ENCODE assay signal across 9 cellular contexts in the genomic region with DNA sequence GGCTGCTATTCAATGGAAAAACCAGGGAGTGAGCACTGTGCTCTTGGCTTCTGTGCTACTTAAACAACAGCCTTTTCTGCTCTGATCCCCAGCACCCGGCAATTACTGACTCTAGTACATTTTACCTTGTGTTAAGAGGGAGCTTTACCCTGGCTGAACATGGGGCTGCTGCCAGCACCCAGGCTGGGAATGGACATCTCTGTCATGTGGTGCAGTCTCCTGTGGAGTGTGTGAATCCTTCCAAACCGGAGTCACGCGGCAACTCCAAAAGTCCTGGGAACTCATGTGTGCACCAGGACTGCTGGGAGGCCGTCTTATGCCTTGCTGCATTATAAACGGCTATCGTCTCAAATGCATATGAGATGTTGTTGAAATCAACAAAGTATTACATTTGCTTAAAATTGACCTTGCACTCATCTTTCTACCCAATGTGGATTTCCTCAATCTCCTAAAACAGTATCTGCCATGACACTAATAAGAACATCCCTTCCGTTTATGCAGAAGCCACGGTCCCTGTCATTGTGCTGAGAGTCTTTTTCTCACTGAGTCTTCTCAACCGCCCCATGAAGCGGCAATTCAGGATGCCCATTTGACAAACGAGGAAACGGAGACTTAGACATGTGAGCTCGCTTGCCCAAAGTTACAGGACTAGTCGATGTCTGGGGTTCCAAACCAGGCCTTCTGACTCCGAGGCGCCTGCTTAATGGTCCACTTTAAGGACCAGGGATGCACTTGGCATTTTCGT. TPM values are rescaled to one million over a fixed set of nuclear protein-coding genes. Genes with fewer than 3 reads are reported as not detected.
DNase-seq lines count a peak whose midpoint lies in the region; ATAC-seq, FAIRE-seq and TF ChIP-seq lines count a peak whose summit lies in the region.
"Had no signal": no experiment of that assay in that cellular context is flagged by ENCODE, and none has a peak within 500 bp of the region (broad histone marks: within the 10 kb centered on the region; RNA-seq: fewer than 3 reads in every experiment).

No MANE protein-coding gene starts in this region.

- H3K27ac Mint-ChIP-seq in CD8-positive, alpha-beta memory T cell, result peak overlapping the region in 1 of 8 donors; percentile 66
- H3K27ac Mint-ChIP-seq: activated naive CD4-positive, alpha-beta T cell treated with anti-CD3 and anti-CD28 coated beads, Interleukin-2, amount 50 U/mL, for 24 hours had no signal

- H3K4me3 ChIP-seq in CD8-positive, alpha-beta memory T cell (ENCODE audit: low read length), result peak overlapping the region; percentile 57
- H3K4me3 ChIP-seq in fibroblast of mammary gland (ENCODE audit: control insufficient read depth, low read depth, low read length), result peak overlapping the region; percentile 54
- peak overlapping the region; percentile 74 for H3K4me3 ChIP-seq in ovary

- H3K36me3 Mint-ChIP-seq in CD8-positive, alpha-beta memory T cell, result peaks cover 0 to 4% (median 0%) of the 10 kb centered on the region in 3 donors
- H3K36me3 Mint-ChIP-seq: activated naive CD4-positive, alpha-beta T cell treated with anti-CD3 and anti-CD28 coated beads, Interleukin-2, amount 50 U/mL, for 24 hours had no signal

- no peaks in the 10 kb centered on the region for H3K36me3 ChIP-seq in CD8-positive, alpha-beta memory T cell (ENCODE audit: insufficient read depth, low read length)
- no peaks in the 10 kb centered on the region for H3K36me3 ChIP-seq in ovary

- peaks cover 5% of the 10 kb centered on the region for H3K27me3 ChIP-seq in CD8-positive, alpha-beta memory T cell (ENCODE audit: insufficient read depth, low read length, poor library complexity, severe bottlenecking)
- no peaks in the 10 kb centered on the region for H3K27me3 ChIP-seq in ovary

- no peaks in the 10 kb centered on the region for H3K9me3 Mint-ChIP-seq in CD8-positive, alpha-beta memory T cell
- H3K9me3 Mint-ChIP-seq: activated naive CD4-positive, alpha-beta T cell treated with anti-CD3 and anti-CD28 coated beads, Interleukin-2, amount 50 U/mL, for 24 hours had no signal

- no peak for ATAC-seq in GM21447 (IDR thresholded peaks at IDR 0.05; ENCODE audit: unreplicated experiment)

- DNase-seq in CD8-positive, alpha-beta memory T cell, result no peak
- no peak for DNase-seq in RWPE1 (ENCODE audit: low spot score)
- DNase-seq in fibroblast of mammary gland (ENCODE audit: low read depth), result no peak
- DNase-seq in ovary, result no peak
- no peak for DNase-seq in germinal center (ENCODE audit: low spot score)
- DNase-seq in H54 (ENCODE audit: insufficient read length, low spot score), result no peak
- no peak for DNase-seq in activated effector memory CD4-positive, alpha-beta T cell treated with anti-CD3 and anti-CD28 coated beads, Interleukin-2, amount 50 U/mL, for 16 hours

- H3K27ac ChIP-seq in CD8-positive, alpha-beta memory T cell (ENCODE audit: low read depth, low read length), result no peak overlapping the region
- H3K27ac ChIP-seq in RWPE1 (peak overlapping the region; percentile 73), ovary (no peak overlapping the region)

- no peak for TF ChIP-seq EP300 in ovary (IDR thresholded peaks at IDR 0.05)

- intact Hi-C loops in ovary (cut with DNase I), result loop anchor here in 2 of 4 donors (10.0 kb wide), 1 partner anchor 52 kb away; no protein-coding TSS in a partner anchor

- no peak for TF ChIP-seq CTCF in RWPE1 (conservative IDR thresholded peaks at IDR 0.05; ENCODE audit: low read depth)
- no peak for TF ChIP-seq CTCF in fibroblast of mammary gland (conservative IDR thresholded peaks at IDR 0.05; ENCODE audit: control insufficient read depth, insufficient read depth, low read depth, low read length)
- TF ChIP-seq CTCF in ovary (IDR thresholded peaks at IDR 0.05), result no peak

- POLR2A ChIA-PET in CD8-positive, alpha-beta memory T cell (lab: Charles Lee), result no interaction called here
- POLR2A ChIA-PET in RWPE1 (lab: Yijun Ruan, JAX; ENCODE audit: low non-redundant PET), result interaction anchor here (1.1 to 2.5 kb wide), 2 partner anchors 10 to 41 kb away, joined by 7 to 14 read pairs; no protein-coding TSS in a partner anchor

- TF ChIP-seq POLR2A in ovary (IDR thresholded peaks at IDR 0.05) (no peak), H54 (IDR thresholded peaks at IDR 0.05; ENCODE audit: low read depth, low read length) (no peak)

- H3K4me1 Mint-ChIP-seq in CD8-positive, alpha-beta memory T cell, result peaks cover 9 to 19% (median 14%) of the 10 kb centered on the region in 3 donors

- CTCF ChIA-PET in CD8-positive, alpha-beta memory T cell (lab: Charles Lee), result interaction anchor here (1.0 to 1.1 kb wide), 2 partner anchors 10 to 53 kb away, joined by 3 to 4 read pairs; no protein-coding TSS in a partner anchor
- CTCF ChIA-PET in RWPE1 (lab: Yijun Ruan, JAX), result interaction anchor here (0.5 to 4.0 kb wide), 6 partner anchors 10 to 330 kb away, joined by 3 to 31 read pairs (median 4); no protein-coding TSS in a partner anchor

- 74 to 78% (median 76%) methylated on average over 18 of the region's 18 CpGs for WGBS in ovary, 3 donors

- peak overlapping the region; percentile 65 to 88 (median 75) for H3K4me3 Mint-ChIP-seq in CD8-positive, alpha-beta memory T cell

- no peaks in the 10 kb centered on the region for H3K9me3 ChIP-seq in CD8-positive, alpha-beta memory T cell (ENCODE audit: low read length)
- no peaks in the 10 kb centered on the region for H3K9me3 ChIP-seq in ovary

- peaks cover 14% of the 10 kb centered on the region for H3K4me1 ChIP-seq in CD8-positive, alpha-beta memory T cell (ENCODE audit: insufficient read depth, low read length)
- peaks cover 21% of the 10 kb centered on the region for H3K4me1 ChIP-seq in ovary (ENCODE audit: insufficient read depth)

- no peak for FAIRE-seq in H54 (lab: Jason Lieb, UNC)

- peaks cover 0 to 12% of the 10 kb centered on the region in 2 donors for H3K27me3 Mint-ChIP-seq in CD8-positive, alpha-beta memory T cell

RNA-seq across cellular contexts. Expression of gene GSN, which starts 0.9 kb away (rescaled TPM):
- total RNA-seq in CD8-positive, alpha-beta memory T cell, result 1 to 10 TPM; 4.1 to 4.2 TPM
- polyA plus RNA-seq in CD8-positive, alpha-beta memory T cell, result 6.3 TPM
- total RNA-seq in ovary, result 100 to 1,000 TPM; 188 to 706 (median 295) TPM
- 100 to 1,000 TPM; 370 to 406 TPM for polyA plus RNA-seq in ovary

Comparison
In these comparisons a context has a peak if more than half of its experiments do, and no peak if none do; other contexts are left out.
1. RNA of gene GSN, which starts 0.9 kb away (total RNA-seq): 188 to 706 TPM in ovary; 4.1 to 4.2 TPM in CD8-positive, alpha-beta memory T cell; every median in the first group is over 10 times any median in the second.
2. Peak in every context shown above with its lines, with median percentiles within 50 percentile points of each other: H3K4me3 ChIP-seq.